1 cellular context compared by ENCODE assay signal in genomic region chr13:33229446-33230177, GRCh38.
TF ChIP-seq lines count a peak whose summit lies in the region.

No MANE protein-coding gene starts in this region.

TF ChIP-seq in HepG2, 621 proteins besides CTCF, POLR2A, EP300 and RAD21 (continued from another document and continues in another):
- TF ChIP-seq, protein P1, sequence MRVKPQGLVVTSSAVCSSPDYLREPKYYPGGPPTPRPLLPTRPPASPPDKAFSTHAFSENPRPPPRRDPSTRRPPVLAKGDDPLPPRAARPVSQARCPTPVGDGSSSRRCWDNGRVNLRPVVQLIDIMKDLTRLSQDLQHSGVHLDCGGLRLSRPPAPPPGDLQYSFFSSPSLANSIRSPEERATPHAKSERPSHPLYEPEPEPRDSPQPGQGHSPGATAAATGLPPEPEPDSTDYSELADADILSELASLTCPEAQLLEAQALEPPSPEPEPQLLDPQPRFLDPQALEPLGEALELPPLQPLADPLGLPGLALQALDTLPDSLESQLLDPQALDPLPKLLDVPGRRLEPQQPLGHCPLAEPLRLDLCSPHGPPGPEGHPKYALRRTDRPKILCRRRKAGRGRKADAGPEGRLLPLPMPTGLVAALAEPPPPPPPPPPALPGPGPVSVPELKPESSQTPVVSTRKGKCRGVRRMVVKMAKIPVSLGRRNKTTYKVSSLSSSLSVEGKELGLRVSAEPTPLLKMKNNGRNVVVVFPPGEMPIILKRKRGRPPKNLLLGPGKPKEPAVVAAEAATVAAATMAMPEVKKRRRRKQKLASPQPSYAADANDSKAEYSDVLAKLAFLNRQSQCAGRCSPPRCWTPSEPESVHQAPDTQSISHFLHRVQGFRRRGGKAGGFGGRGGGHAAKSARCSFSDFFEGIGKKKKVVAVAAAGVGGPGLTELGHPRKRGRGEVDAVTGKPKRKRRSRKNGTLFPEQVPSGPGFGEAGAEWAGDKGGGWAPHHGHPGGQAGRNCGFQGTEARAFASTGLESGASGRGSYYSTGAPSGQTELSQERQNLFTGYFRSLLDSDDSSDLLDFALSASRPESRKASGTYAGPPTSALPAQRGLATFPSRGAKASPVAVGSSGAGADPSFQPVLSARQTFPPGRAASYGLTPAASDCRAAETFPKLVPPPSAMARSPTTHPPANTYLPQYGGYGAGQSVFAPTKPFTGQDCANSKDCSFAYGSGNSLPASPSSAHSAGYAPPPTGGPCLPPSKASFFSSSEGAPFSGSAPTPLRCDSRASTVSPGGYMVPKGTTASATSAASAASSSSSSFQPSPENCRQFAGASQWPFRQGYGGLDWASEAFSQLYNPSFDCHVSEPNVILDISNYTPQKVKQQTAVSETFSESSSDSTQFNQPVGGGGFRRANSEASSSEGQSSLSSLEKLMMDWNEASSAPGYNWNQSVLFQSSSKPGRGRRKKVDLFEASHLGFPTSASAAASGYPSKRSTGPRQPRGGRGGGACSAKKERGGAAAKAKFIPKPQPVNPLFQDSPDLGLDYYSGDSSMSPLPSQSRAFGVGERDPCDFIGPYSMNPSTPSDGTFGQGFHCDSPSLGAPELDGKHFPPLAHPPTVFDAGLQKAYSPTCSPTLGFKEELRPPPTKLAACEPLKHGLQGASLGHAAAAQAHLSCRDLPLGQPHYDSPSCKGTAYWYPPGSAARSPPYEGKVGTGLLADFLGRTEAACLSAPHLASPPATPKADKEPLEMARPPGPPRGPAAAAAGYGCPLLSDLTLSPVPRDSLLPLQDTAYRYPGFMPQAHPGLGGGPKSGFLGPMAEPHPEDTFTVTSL (CRISPR knock-in tag; IDR thresholded peaks at IDR 0.05; ENCODE audit: borderline replicate concordance): peak; percentile 68; the same call in 1 of the 2 replicates
- TF ChIP-seq, protein P2, sequence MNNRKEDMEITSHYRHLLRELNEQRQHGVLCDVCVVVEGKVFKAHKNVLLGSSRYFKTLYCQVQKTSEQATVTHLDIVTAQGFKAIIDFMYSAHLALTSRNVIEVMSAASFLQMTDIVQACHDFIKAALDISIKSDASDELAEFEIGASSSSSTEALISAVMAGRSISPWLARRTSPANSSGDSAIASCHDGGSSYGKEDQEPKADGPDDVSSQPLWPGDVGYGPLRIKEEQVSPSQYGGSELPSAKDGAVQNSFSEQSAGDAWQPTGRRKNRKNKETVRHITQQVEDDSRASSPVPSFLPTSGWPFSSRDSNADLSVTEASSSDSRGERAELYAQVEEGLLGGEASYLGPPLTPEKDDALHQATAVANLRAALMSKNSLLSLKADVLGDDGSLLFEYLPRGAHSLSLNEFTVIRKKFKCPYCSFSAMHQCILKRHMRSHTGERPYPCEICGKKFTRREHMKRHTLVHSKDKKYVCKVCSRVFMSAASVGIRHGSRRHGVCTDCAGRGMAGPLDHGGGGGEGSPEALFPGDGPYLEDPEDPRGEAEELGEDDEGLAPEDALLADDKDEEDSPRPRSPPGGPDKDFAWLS (CRISPR knock-in tag; IDR thresholded peaks at IDR 0.05; ENCODE audit: borderline replicate concordance): no peak
- no peak for TF ChIP-seq XBP1 (CRISPR knock-in tag; IDR thresholded peaks at IDR 0.05)
- TF ChIP-seq ZNF574 (CRISPR knock-in tag; IDR thresholded peaks at IDR 0.05): peak; percentile 45; the same call in 1 of the 2 replicates
- peak; percentile 35 for TF ChIP-seq XRCC5 (optimal IDR thresholded peaks at IDR 0.05; ENCODE audit: low read length)
- TF ChIP-seq, protein P3, sequence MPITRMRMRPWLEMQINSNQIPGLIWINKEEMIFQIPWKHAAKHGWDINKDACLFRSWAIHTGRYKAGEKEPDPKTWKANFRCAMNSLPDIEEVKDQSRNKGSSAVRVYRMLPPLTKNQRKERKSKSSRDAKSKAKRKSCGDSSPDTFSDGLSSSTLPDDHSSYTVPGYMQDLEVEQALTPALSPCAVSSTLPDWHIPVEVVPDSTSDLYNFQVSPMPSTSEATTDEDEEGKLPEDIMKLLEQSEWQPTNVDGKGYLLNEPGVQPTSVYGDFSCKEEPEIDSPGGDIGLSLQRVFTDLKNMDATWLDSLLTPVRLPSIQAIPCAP (CRISPR knock-in tag; IDR thresholded peaks at IDR 0.05; ENCODE audit: low read depth): no peak
- TF ChIP-seq NFE2 (CRISPR knock-in tag; IDR thresholded peaks at IDR 0.05): no peak
- peak; percentile 32; the same call in 1 of the 2 replicates for TF ChIP-seq KAT8 (CRISPR knock-in tag; IDR thresholded peaks at IDR 0.05)
- no peak for TF ChIP-seq PPARG (CRISPR knock-in tag; conservative IDR thresholded peaks at IDR 0.05)
- TF ChIP-seq SYNCRIP (IDR thresholded peaks at IDR 0.05; ENCODE audit: insufficient read depth, low read depth, low read length): no peak
- TF ChIP-seq ZNF670 (CRISPR knock-in tag; IDR thresholded peaks at IDR 0.05; ENCODE audit: borderline replicate concordance): no peak
- TF ChIP-seq, protein P4, sequence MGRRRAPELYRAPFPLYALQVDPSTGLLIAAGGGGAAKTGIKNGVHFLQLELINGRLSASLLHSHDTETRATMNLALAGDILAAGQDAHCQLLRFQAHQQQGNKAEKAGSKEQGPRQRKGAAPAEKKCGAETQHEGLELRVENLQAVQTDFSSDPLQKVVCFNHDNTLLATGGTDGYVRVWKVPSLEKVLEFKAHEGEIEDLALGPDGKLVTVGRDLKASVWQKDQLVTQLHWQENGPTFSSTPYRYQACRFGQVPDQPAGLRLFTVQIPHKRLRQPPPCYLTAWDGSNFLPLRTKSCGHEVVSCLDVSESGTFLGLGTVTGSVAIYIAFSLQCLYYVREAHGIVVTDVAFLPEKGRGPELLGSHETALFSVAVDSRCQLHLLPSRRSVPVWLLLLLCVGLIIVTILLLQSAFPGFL (CRISPR knock-in tag; IDR thresholded peaks at IDR 0.05): no peak
- 0 out of 2 replicates have a peak, but pooled peaks have one; percentile 60 for TF ChIP-seq CREB3 (CRISPR knock-in tag; IDR thresholded peaks at IDR 0.05)
- TF ChIP-seq MATR3 (CRISPR knock-in tag; IDR thresholded peaks at IDR 0.05): no peak
- TF ChIP-seq, protein P5, sequence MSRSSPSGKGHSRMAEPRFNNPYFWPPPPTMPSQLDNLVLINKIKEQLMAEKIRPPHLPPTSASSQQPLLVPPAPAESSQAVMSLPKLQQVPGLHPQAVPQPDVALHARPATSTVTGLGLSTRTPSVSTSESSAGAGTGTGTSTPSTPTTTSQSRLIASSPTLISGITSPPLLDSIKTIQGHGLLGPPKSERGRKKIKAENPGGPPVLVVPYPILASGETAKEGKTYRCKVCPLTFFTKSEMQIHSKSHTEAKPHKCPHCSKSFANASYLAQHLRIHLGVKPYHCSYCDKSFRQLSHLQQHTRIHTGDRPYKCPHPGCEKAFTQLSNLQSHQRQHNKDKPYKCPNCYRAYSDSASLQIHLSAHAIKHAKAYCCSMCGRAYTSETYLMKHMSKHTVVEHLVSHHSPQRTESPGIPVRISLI (CRISPR knock-in tag; IDR thresholded peaks at IDR 0.05; ENCODE audit: borderline replicate concordance): no peak; the same call in 1 of the 2 replicates
- TF ChIP-seq BRF2 (CRISPR knock-in tag; IDR thresholded peaks at IDR 0.05): no peak
- TF ChIP-seq ZNF331 (CRISPR knock-in tag; IDR thresholded peaks at IDR 0.05): no peak; the same call in 1 of the 2 replicates
- no peak for TF ChIP-seq ZBTB7A (CRISPR knock-in tag; IDR thresholded peaks at IDR 0.05)
- no peak for TF ChIP-seq ZHX1 (CRISPR knock-in tag; IDR thresholded peaks at IDR 0.05; ENCODE audit: low read depth)
- TF ChIP-seq ZNF703 (CRISPR knock-in tag; IDR thresholded peaks at IDR 0.05; ENCODE audit: borderline replicate concordance): no peak
- TF ChIP-seq, protein P6, sequence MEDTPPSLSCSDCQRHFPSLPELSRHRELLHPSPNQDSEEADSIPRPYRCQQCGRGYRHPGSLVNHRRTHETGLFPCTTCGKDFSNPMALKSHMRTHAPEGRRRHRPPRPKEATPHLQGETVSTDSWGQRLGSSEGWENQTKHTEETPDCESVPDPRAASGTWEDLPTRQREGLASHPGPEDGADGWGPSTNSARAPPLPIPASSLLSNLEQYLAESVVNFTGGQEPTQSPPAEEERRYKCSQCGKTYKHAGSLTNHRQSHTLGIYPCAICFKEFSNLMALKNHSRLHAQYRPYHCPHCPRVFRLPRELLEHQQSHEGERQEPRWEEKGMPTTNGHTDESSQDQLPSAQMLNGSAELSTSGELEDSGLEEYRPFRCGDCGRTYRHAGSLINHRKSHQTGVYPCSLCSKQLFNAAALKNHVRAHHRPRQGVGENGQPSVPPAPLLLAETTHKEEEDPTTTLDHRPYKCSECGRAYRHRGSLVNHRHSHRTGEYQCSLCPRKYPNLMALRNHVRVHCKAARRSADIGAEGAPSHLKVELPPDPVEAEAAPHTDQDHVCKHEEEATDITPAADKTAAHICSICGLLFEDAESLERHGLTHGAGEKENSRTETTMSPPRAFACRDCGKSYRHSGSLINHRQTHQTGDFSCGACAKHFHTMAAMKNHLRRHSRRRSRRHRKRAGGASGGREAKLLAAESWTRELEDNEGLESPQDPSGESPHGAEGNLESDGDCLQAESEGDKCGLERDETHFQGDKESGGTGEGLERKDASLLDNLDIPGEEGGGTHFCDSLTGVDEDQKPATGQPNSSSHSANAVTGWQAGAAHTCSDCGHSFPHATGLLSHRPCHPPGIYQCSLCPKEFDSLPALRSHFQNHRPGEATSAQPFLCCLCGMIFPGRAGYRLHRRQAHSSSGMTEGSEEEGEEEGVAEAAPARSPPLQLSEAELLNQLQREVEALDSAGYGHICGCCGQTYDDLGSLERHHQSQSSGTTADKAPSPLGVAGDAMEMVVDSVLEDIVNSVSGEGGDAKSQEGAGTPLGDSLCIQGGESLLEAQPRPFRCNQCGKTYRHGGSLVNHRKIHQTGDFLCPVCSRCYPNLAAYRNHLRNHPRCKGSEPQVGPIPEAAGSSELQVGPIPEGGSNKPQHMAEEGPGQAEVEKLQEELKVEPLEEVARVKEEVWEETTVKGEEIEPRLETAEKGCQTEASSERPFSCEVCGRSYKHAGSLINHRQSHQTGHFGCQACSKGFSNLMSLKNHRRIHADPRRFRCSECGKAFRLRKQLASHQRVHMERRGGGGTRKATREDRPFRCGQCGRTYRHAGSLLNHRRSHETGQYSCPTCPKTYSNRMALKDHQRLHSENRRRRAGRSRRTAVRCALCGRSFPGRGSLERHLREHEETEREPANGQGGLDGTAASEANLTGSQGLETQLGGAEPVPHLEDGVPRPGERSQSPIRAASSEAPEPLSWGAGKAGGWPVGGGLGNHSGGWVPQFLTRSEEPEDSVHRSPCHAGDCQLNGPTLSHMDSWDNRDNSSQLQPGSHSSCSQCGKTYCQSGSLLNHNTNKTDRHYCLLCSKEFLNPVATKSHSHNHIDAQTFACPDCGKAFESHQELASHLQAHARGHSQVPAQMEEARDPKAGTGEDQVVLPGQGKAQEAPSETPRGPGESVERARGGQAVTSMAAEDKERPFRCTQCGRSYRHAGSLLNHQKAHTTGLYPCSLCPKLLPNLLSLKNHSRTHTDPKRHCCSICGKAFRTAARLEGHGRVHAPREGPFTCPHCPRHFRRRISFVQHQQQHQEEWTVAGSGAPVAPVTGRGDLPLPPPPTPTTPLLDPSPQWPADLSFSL (CRISPR knock-in tag; IDR thresholded peaks at IDR 0.05): peak; percentile 25; the same call in 1 of the 2 replicates
